In the genomic region with DNA sequence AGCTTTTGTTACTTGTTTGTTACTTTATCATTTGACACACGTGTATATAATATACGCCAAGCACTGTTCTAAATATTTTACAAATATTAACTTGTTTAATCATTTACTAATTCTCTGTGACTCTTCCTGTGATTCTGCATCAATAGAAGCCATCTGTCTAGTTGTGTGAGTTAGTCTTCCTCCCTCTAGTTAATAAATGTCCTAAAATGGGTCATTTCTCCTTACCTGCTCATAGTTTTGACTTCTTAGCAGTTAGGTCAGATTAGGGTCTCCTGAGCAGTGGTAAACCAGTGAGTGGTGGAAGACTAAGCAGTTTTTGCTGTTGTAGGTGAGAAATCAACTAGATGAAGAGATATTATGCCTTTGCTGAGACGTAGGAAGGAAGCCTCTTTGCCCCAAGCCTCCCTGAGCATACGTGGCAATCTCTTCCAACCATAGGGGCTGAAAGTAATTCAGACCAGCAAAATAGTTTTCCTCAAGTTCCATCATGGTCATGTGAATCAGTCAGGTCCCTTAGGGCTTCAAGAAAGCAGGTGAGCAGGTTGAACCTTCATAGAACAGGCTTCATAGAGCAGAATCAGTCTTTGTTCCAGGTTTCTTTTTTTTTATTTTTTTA, we compare ENCODE assay signal across 12 cellular contexts. TPM values are rescaled to one million over a fixed set of nuclear protein-coding genes. Genes with fewer than 3 reads are reported as not detected.
DNase-seq lines count a peak whose midpoint lies in the region; ATAC-seq and TF ChIP-seq lines count a peak whose summit lies in the region.
"Had no signal": no experiment of that assay in that cellular context is flagged by ENCODE, and none has a peak within 500 bp of the region (broad histone marks: within the 10 kb centered on the region; RNA-seq: fewer than 3 reads in every experiment).

No MANE protein-coding gene starts in this region.

- peak; percentile 59 for ATAC-seq in GM18505 (IDR thresholded peaks at IDR 0.05; ENCODE audit: unreplicated experiment)
- ATAC-seq in GM21381 (IDR thresholded peaks at IDR 0.05; ENCODE audit: unreplicated experiment), result peak; percentile 97
- peak; percentile 92 for ATAC-seq in HG03135 (IDR thresholded peaks at IDR 0.05; ENCODE audit: unreplicated experiment)
- ATAC-seq: stimulated activated naive CD8-positive, alpha-beta T cell treated with anti-CD3 and anti-CD28 coated beads, Interleukin-15, Interleukin-2, amounts not matched to agents 100 U/mL and 50 U/mL, for 24 hours had no signal

- H3K4me3 ChIP-seq in right atrium auricular region, result no peak overlapping the region

- no peak for TF ChIP-seq CTCF in right atrium auricular region (IDR thresholded peaks at IDR 0.05)

- no peaks in the 10 kb centered on the region for H3K9me3 ChIP-seq in right atrium auricular region

- TF ChIP-seq POLR2A in GM18505 (IDR thresholded peaks at IDR 0.05; ENCODE audit: borderline replicate concordance, extremely low read depth, insufficient read depth, insufficient read length), result no peak

- H3K27me3 ChIP-seq in right atrium auricular region, result no peaks in the 10 kb centered on the region

- no peaks in the 10 kb centered on the region for H3K36me3 ChIP-seq in right atrium auricular region

- H3K4me1 ChIP-seq in right atrium auricular region, result no peaks in the 10 kb centered on the region

- DNase-seq in left kidney (ENCODE audit: low read depth, low spot score) (peak; percentile 25), right atrium auricular region (ENCODE audit: low spot score) (no peak), NCI-H2171 treated with DMSO at 0.1 percent for 48 hours (lab: John Stamatoyannopoulos, UW) (no peak), NCI-H82 (lab: John Stamatoyannopoulos, UW) (no peak), amygdala (lab: John Stamatoyannopoulos, UW) (no peak)
- DNase-seq: aorta; HFFc6; NCI-H345; stimulated activated naive CD8-positive, alpha-beta T cell treated with anti-CD3 and anti-CD28 coated beads, Interleukin-15, Interleukin-2, amounts not matched to agents 100 U/mL and 50 U/mL, for 24 hours had no signal

- H3K27ac ChIP-seq in right atrium auricular region, result no peak overlapping the region

RNA-seq across cellular contexts. Expression of a gene that starts 38.7 kb away (rescaled TPM):
- total RNA-seq in right atrium auricular region, result 10 to 100 TPM; 25.6 to 28.6 TPM
